ENCODE assay signal across 7 cellular contexts in the genomic region with DNA sequence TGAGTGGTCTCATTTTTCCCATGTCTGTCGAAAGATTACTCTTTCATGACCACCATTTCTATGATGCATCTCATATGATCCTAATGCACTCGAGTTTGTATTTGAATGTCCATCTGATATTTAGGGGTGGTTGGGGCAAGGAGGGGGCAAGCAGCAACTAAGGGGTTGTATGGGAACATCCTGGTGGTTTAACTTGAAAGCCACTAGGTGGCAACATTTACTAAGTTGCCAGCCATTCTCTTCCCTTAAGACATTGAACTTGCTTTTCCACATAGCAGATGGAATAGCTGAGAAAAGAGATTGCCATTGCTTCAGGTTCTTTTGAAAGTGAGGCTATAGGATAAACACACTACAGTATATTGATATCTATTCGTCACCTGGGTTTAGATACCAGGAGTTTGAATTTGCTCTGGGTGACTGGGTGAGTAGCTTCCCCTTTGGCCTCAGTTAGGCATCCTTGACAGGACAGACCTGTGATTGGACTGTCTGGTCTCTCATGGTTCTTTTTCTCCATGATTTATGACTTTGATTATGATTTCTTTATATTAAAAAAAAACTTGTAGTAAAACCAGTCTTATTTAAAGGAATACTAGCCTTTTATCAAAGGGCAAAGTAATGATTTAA. TPM values are rescaled to one million over a fixed set of nuclear protein-coding genes. Genes with fewer than 3 reads are reported as not detected.
DNase-seq lines count a peak whose midpoint lies in the region; ATAC-seq and TF ChIP-seq lines count a peak whose summit lies in the region.

No MANE protein-coding gene starts in this region.

- H3K79me2 ChIP-seq in trophoblast cell (ENCODE audit: control insufficient read depth, insufficient read depth, low read length, poor library complexity), result no peaks in the 10 kb centered on the region

- no peaks in the 10 kb centered on the region for H3K79me1 ChIP-seq in trophoblast cell (ENCODE audit: low read length)

- H2BK120ac ChIP-seq in trophoblast cell (ENCODE audit: insufficient read depth, low read length, poor library complexity), result no peak overlapping the region

- H3K18ac ChIP-seq in trophoblast cell (ENCODE audit: low read length), result no peak overlapping the region

- H3K4me3 ChIP-seq in fibroblast of pulmonary artery (replicated peaks; ENCODE audit: low read depth, low read length), result no peak overlapping the region
- H3K4me3 ChIP-seq in trophoblast cell (ENCODE audit: low read depth, low read length), result no peak overlapping the region
- H3K4me3 ChIP-seq in MG63, result no peak overlapping the region

- no peak overlapping the region for H2BK5ac ChIP-seq in trophoblast cell (ENCODE audit: low read depth, low read length, poor library complexity)

- no peaks in the 10 kb centered on the region for H3K9me3 ChIP-seq in trophoblast cell (ENCODE audit: insufficient read depth, low read depth, low read length)
- H3K9me3 ChIP-seq in MG63, result no peaks in the 10 kb centered on the region

- no peak overlapping the region for H3K4ac ChIP-seq in trophoblast cell (ENCODE audit: low read depth, low read length)

- H3K9ac ChIP-seq in trophoblast cell (ENCODE audit: low read length), result no peak overlapping the region

- H3K36me3 ChIP-seq in trophoblast cell (ENCODE audit: control insufficient read depth in 1 of 2, insufficient read depth in 2 of 2, low read length in 2 of 2) (no peaks in the 10 kb centered on the region), MG63 (peaks cover 54% of the 10 kb centered on the region)

- DNase-seq in ELR (ENCODE audit: low read depth), result peak; percentile 73
- DNase-seq in SK-MEL-5 (ENCODE audit: low read depth, low spot score), result peak; percentile 74
- peak; percentile 77 for DNase-seq in fibroblast of pulmonary artery (ENCODE audit: low read depth)
- peak; percentile 33 to 82 for DNase-seq in trophoblast cell
- DNase-seq in MG63, result no peak

- TF ChIP-seq CTCF in LNCAP (IDR thresholded peaks at IDR 0.05), result peak; percentile 80
- TF ChIP-seq CTCF in fibroblast of pulmonary artery (IDR thresholded peaks at IDR 0.05; ENCODE audit: low read length, missing control alignments), result peak; percentile 77

- no peak overlapping the region for H2AK5ac ChIP-seq in trophoblast cell (ENCODE audit: low read length)

- H2AFZ ChIP-seq in trophoblast cell (ENCODE audit: insufficient read depth, low read length, poor library complexity), result no peak overlapping the region

- ATAC-seq in HG03097 (IDR thresholded peaks at IDR 0.05; ENCODE audit: low FRiP score, unreplicated experiment), result no peak

- H3K27me3 ChIP-seq in trophoblast cell (ENCODE audit: insufficient read depth, low read length), result no peaks in the 10 kb centered on the region
- no peaks in the 10 kb centered on the region for H3K27me3 ChIP-seq in MG63

- in situ Hi-C loops in SK-MEL-5 (cut with HindIII; ENCODE audit: low pct_unique_long_range_greater_than_20kb, low sequenced_read_pairs), result no loop called here

- no peak overlapping the region for H4K12ac ChIP-seq in trophoblast cell (ENCODE audit: low read depth, low read length)

- H3K23ac ChIP-seq in trophoblast cell (ENCODE audit: low read length), result no peak overlapping the region

- no CpG with 5 or more reads among the region's 3 CpGs for WGBS in trophoblast cell (ENCODE audit: extremely low coverage, insufficient coverage, insufficient read length)

- no peak overlapping the region for H4K8ac ChIP-seq in trophoblast cell (ENCODE audit: low read depth, low read length)

- H3K4me1 ChIP-seq in trophoblast cell (ENCODE audit: control insufficient read depth in 1 of 2, insufficient read depth in 2 of 2, low read length in 2 of 2), result no peaks in the 10 kb centered on the region

- no peak overlapping the region for H2BK12ac ChIP-seq in trophoblast cell (ENCODE audit: low read length)

- H3K27ac ChIP-seq in trophoblast cell (ENCODE audit: low read depth, low read length), result no peak overlapping the region

- H3K14ac ChIP-seq in trophoblast cell (ENCODE audit: low read length), result no peak overlapping the region

- no peak overlapping the region for H3K4me2 ChIP-seq in trophoblast cell (ENCODE audit: low read length)

- no peak overlapping the region for H4K91ac ChIP-seq in trophoblast cell (ENCODE audit: low read depth, low read length)

RNA-seq across cellular contexts. Expression of a gene that starts 32.4 kb away (rescaled TPM):
- total RNA-seq in SK-MEL-5 (2014; rRNA removed; shearing (Covaris generic)), result 47.7 and 53.8 TPM in 2 replicates
- 48.9 and 55.0 TPM in 2 replicates for polyA plus RNA-seq in SK-MEL-5 (2015; cell fraction: cytosol; rRNA removed)
- 10.2 and 14.1 TPM in 2 replicates for polyA plus RNA-seq in SK-MEL-5 (2015; cell fraction: nucleus; rRNA removed)
- 9.8 and 10.0 TPM in 2 replicates for polyA plus RNA-seq in trophoblast cell (2013)
- total RNA-seq in MG63 (2014; rRNA removed; shearing (Covaris generic); ENCODE audit: low replicate concordance), result 134 and 159 TPM in 2 replicates

RNA-seq across cellular contexts. Expression of a gene that starts 54.9 kb away (rescaled TPM):
- total RNA-seq in SK-MEL-5 (2014; rRNA removed; shearing (Covaris generic)), result 97.5 and 98.4 TPM in 2 replicates
- 79.4 and 101 TPM in 2 replicates for polyA plus RNA-seq in SK-MEL-5 (2015; cell fraction: cytosol; rRNA removed)
- 35.1 and 65.5 TPM in 2 replicates for polyA plus RNA-seq in SK-MEL-5 (2015; cell fraction: nucleus; rRNA removed)
- polyA plus RNA-seq in trophoblast cell (2013), result 57.0 and 61.6 TPM in 2 replicates
- 49.0 and 57.0 TPM in 2 replicates for total RNA-seq in MG63 (2014; rRNA removed; shearing (Covaris generic); ENCODE audit: low replicate concordance)
